8 cellular contexts compared by ENCODE assay signal in genomic region chr2:128322651-128323491, GRCh38. TPM values are rescaled to one million over a fixed set of nuclear protein-coding genes. Genes with fewer than 3 reads are reported as not detected.
DNase-seq lines count a peak whose midpoint lies in the region; ATAC-seq and TF ChIP-seq lines count a peak whose summit lies in the region.

No MANE protein-coding gene starts in this region.

- no peak for TF ChIP-seq CTCF in A673 (conservative IDR thresholded peaks at IDR 0.05; ENCODE audit: low read depth, low read length)

- H3K4me1 ChIP-seq in A673 (ENCODE audit: insufficient read depth, low read length, poor library complexity, severe bottlenecking) = peaks cover 38% of the 10 kb centered on the region
- H3K4me1 ChIP-seq in NT2/D1 (ENCODE audit: insufficient read depth, insufficient read length) = peaks cover 34% of the 10 kb centered on the region
- peaks cover 6 to 16% of the 10 kb centered on the region in 2 donors for H3K4me1 ChIP-seq in duodenal mucosa (ENCODE audit: control insufficient read depth in 1 of 2, insufficient read depth in 2 of 2, low read length in 2 of 2)
- H3K4me1 ChIP-seq in mucosa of stomach (ENCODE audit: control insufficient read depth, insufficient read depth, low read length) = peaks cover 9% of the 10 kb centered on the region

- intact Hi-C loops in A673 (cut with micrococcal nuclease; ENCODE audit: unreplicated experiment) = loop anchor here (5.0 to 10.0 kb wide), 3 partner anchors 148 to 409 kb away; no protein-coding TSS in a partner anchor

- POLR2A ChIA-PET in A673 (lab: Charles Lee; ENCODE audit: low non-redundant PET) = interaction anchor here (0.6 kb wide), 1 partner anchor 1411 kb away, joined by 3 read pairs; no protein-coding TSS in a partner anchor

- H3K9me3 ChIP-seq in A673 (ENCODE audit: low read depth, low read length, poor library complexity, severe bottlenecking) = no peaks in the 10 kb centered on the region
- H3K9me3 ChIP-seq in NT2/D1 (ENCODE audit: insufficient read depth, low read length) = no peaks in the 10 kb centered on the region
- no peaks in the 10 kb centered on the region for H3K9me3 ChIP-seq in duodenal mucosa (ENCODE audit: control insufficient read depth in 1 of 2, low read length in 2 of 2)
- H3K9me3 ChIP-seq in mucosa of stomach (ENCODE audit: control insufficient read depth, low read length) = no peaks in the 10 kb centered on the region

- CTCF ChIA-PET in A673 (lab: Charles Lee) = no interaction called here

- ATAC-seq in GM21528 (IDR thresholded peaks at IDR 0.05; ENCODE audit: low FRiP score, unreplicated experiment) (no peak), GM21381 (IDR thresholded peaks at IDR 0.05; ENCODE audit: unreplicated experiment) (no peak)

- peak overlapping the region; percentile 96 for H3K27ac ChIP-seq in A673 (ENCODE audit: low read depth, low read length, poor library complexity, severe bottlenecking)
- H3K27ac ChIP-seq in duodenal mucosa (ENCODE audit: low read depth, low read length) = peak overlapping the region; percentile 10

- peak overlapping the region; percentile 64 for H3K4me3 ChIP-seq in A673 (ENCODE audit: low read depth, low read length, poor library complexity, severe bottlenecking)
- peak overlapping the region; percentile 66 for H3K4me3 ChIP-seq in NT2/D1 (ENCODE audit: insufficient read length, low read depth)
- H3K4me3 ChIP-seq in duodenal mucosa (ENCODE audit: low read depth in 1 of 2, low read length in 2 of 2) = peak overlapping the region; percentile 60 to 62
- H3K4me3 ChIP-seq in mucosa of stomach (ENCODE audit: low read length) = no peak overlapping the region

- peak overlapping the region; percentile 99 for H3K9ac ChIP-seq in NT2/D1 (ENCODE audit: insufficient read length, low read depth)
- peak overlapping the region in 1 of 2 donors; percentile 43 for H3K9ac ChIP-seq in duodenal mucosa (ENCODE audit: low read depth in 1 of 2, low read length in 2 of 2)
- peak overlapping the region; percentile 49 for H3K9ac ChIP-seq in mucosa of stomach (ENCODE audit: low read length)

- H3K36me3 ChIP-seq in A673 (ENCODE audit: insufficient read depth, low read length, poor library complexity, severe bottlenecking) (no peaks in the 10 kb centered on the region), NT2/D1 (ENCODE audit: insufficient read depth, insufficient read length, low read length) (no peaks in the 10 kb centered on the region), duodenal mucosa (ENCODE audit: control insufficient read depth in 1 of 2, insufficient read depth in 2 of 2, low read length in 2 of 2) (no peaks in the 10 kb centered on the region), mucosa of stomach (ENCODE audit: control insufficient read depth, insufficient read depth, low read length) (no peaks in the 10 kb centered on the region)

- DNase-seq in A673 (ENCODE audit: low spot score) (no peak), NT2/D1 (ENCODE audit: low read depth, low spot score) (no peak), HK-2 (ENCODE audit: unreplicated experiment) (no peak), activated gamma-delta T cell treated with Interleukin-2 at 50 U/mL for 16 hours (no peak)

- no TSS peak for BruUV-seq in A673 (replicated peaks; lab: Mats Ljungman, UMichigan)

- no peaks in the 10 kb centered on the region for H3K27me3 ChIP-seq in A673 (replicated peaks; ENCODE audit: insufficient read depth, low read depth, low read length, poor library complexity)
- peaks cover 15% of the 10 kb centered on the region for H3K27me3 ChIP-seq in NT2/D1 (ENCODE audit: insufficient read depth, insufficient read length)
- no peaks in the 10 kb centered on the region for H3K27me3 ChIP-seq in duodenal mucosa (ENCODE audit: control insufficient read depth in 1 of 2, insufficient read depth in 2 of 2, low read length in 2 of 2)
- peaks cover 21% of the 10 kb centered on the region for H3K27me3 ChIP-seq in mucosa of stomach (ENCODE audit: control insufficient read depth, insufficient read depth, low read length)

RNA-seq across cellular contexts. Expression of gene HS6ST1, which starts 4.2 kb away (rescaled TPM):
- total RNA-seq in A673 (2021) = 56.7 and 63.3 TPM in 2 replicates
